8 cellular contexts compared by ENCODE assay signal in genomic region chr11:17351171-17351509, GRCh38. TPM values are rescaled to one million over a fixed set of nuclear protein-coding genes. Genes with fewer than 3 reads are reported as not detected.
A peak's percentile ranks its signal among the peaks of the same experiment; 100 is the strongest.
DNase-seq lines count a peak whose midpoint lies in the region; ATAC-seq and TF ChIP-seq lines count a peak whose summit lies in the region.

No MANE protein-coding gene starts in this region.

- intact Hi-C loops in heart left ventricle (cut with DNase I) (loop anchor here in 3 of 10 donors (2.0 to 10.0 kb wide), 5 partner anchors 74 to 144 kb away; partner anchors contain the start of genes NUCB2 (in 2 of the 3) and PIK3C2A (in 1 of the 3)), cardiac septum (cut with DNase I) (loop anchor here (5.0 kb wide), 2 partner anchors 74 to 119 kb away; partner anchors contain the start of gene NUCB2), upper lobe of right lung (cut with DNase I) (no loop called here)

- H4K91ac ChIP-seq in mesenchymal stem cell (ENCODE audit: low read length), result no peak overlapping the region

- H2BK5ac ChIP-seq in mesenchymal stem cell (ENCODE audit: low read depth, low read length, poor library complexity, severe bottlenecking), result no peak overlapping the region

- H3K9ac ChIP-seq in mesenchymal stem cell (ENCODE audit: low read length), result peak overlapping the region; percentile 94

- H3K9me3 ChIP-seq in heart left ventricle, result no peaks in the 10 kb centered on the region
- H3K9me3 ChIP-seq in mesenchymal stem cell (ENCODE audit: control insufficient read depth, low read length), result no peaks in the 10 kb centered on the region
- H3K9me3 ChIP-seq in upper lobe of right lung, result no peaks in the 10 kb centered on the region

- no peaks in the 10 kb centered on the region for H3K79me1 ChIP-seq in mesenchymal stem cell (replicated peaks; ENCODE audit: low read length, poor library complexity, severe bottlenecking)

- H3K27ac ChIP-seq in heart left ventricle, result peak overlapping the region in 3 of 12 donors; percentile 41 to 62 (median 43)
- H3K27ac ChIP-seq in mesenchymal stem cell (ENCODE audit: low read length, poor library complexity, severe bottlenecking), result no peak overlapping the region
- H3K27ac ChIP-seq in upper lobe of right lung, result no peak overlapping the region

- peak overlapping the region in 1 of 2 experiments; percentile 13 for H3K4ac ChIP-seq in mesenchymal stem cell (ENCODE audit: low read depth in 1 of 2, low read length in 2 of 2)

- H3K4me2 ChIP-seq in mesenchymal stem cell (ENCODE audit: low read length, poor library complexity, severe bottlenecking), result peak overlapping the region; percentile 96

- no peak overlapping the region for H3K23ac ChIP-seq in mesenchymal stem cell (ENCODE audit: low read length in 2 of 2)

- no peak overlapping the region for H2AK5ac ChIP-seq in mesenchymal stem cell (ENCODE audit: low read length, severe bottlenecking)

- H2BK120ac ChIP-seq in mesenchymal stem cell (ENCODE audit: low read depth, low read length), result no peak overlapping the region

- in situ Hi-C loops in astrocyte of the spinal cord (cut with HindIII; ENCODE audit: low sequenced_read_pairs), result no loop called here

- H3K4me3 ChIP-seq in heart left ventricle (peak overlapping the region in 11 of 12 donors; percentile 56 to 79 (median 71)), astrocyte of the spinal cord (ENCODE audit: low read depth, low read length) (peak overlapping the region; percentile 54), mesenchymal stem cell (ENCODE audit: insufficient read depth in 1 of 2, low read depth in 1 of 2, low read length in 2 of 2) (peak overlapping the region in 1 of 2 experiments; percentile 84), upper lobe of right lung (peak overlapping the region; percentile 69)

- TF ChIP-seq POLR2A in heart left ventricle (IDR thresholded peaks at IDR 0.05), result no peak

- DNase-seq in heart left ventricle, result no peak
- DNase-seq in cardiac septum (ENCODE audit: low spot score), result no peak
- DNase-seq in astrocyte of the spinal cord (ENCODE audit: low read depth, low spot score), result no peak
- no peak for DNase-seq in mesenchymal stem cell
- no peak for DNase-seq in upper lobe of right lung
- DNase-seq in stimulated activated naive CD4-positive, alpha-beta T cell treated with Interleukin-2 at 50 U/mL for 16 hours (lab: John Stamatoyannopoulos, UW), result no peak

- H3K36me3 ChIP-seq in heart left ventricle (no peaks in the 10 kb centered on the region), mesenchymal stem cell (ENCODE audit: control insufficient read depth in 1 of 2, insufficient read depth in 2 of 2, low read depth in 1 of 2, low read length in 2 of 2) (no peaks in the 10 kb centered on the region), upper lobe of right lung (no peaks in the 10 kb centered on the region)

- H4K8ac ChIP-seq in mesenchymal stem cell (ENCODE audit: low read length), result no peak overlapping the region

- no peak overlapping the region for H2BK15ac ChIP-seq in mesenchymal stem cell (ENCODE audit: low read depth, poor library complexity, severe bottlenecking)

- ATAC-seq in heart left ventricle (no peak), upper lobe of right lung (no peak), GM19452 (IDR thresholded peaks at IDR 0.05; ENCODE audit: unreplicated experiment) (no peak), HG02759 (IDR thresholded peaks at IDR 0.05; ENCODE audit: unreplicated experiment) (no peak)

- H3K27me3 ChIP-seq in heart left ventricle (no peaks in the 10 kb centered on the region), mesenchymal stem cell (ENCODE audit: control insufficient read depth in 1 of 2, insufficient read depth in 1 of 2, low read length in 2 of 2) (no peaks in the 10 kb centered on the region), upper lobe of right lung (no peaks in the 10 kb centered on the region)

- WGBS in heart left ventricle, 4 donors, result 27 to 34% (median 28%) methylated on average over 12 of the region's 12 CpGs
- WGBS in mesenchymal stem cell, result 35% methylated on average over 12 of the region's 12 CpGs

- H3K4me1 ChIP-seq in heart left ventricle (peaks cover 0 to 34% (median 13%) of the 10 kb centered on the region in 12 donors), mesenchymal stem cell (ENCODE audit: control insufficient read depth, insufficient read depth, low read depth, low read length) (peaks cover 10% of the 10 kb centered on the region), upper lobe of right lung (peaks cover 22% of the 10 kb centered on the region)

- TF ChIP-seq CTCF in heart left ventricle (IDR thresholded peaks at IDR 0.05), result peak in 2 of 12 donors; percentile 10 to 21
- TF ChIP-seq CTCF in astrocyte of the spinal cord (IDR thresholded peaks at IDR 0.05; ENCODE audit: low read depth, low read length), result no peak
- no peak for TF ChIP-seq CTCF in upper lobe of right lung (IDR thresholded peaks at IDR 0.05)

- H3K18ac ChIP-seq in mesenchymal stem cell (ENCODE audit: low read depth in 1 of 2, low read length in 2 of 2), result no peak overlapping the region

- H2BK12ac ChIP-seq in mesenchymal stem cell (ENCODE audit: low read length in 2 of 2), result no peak overlapping the region

- H2AFZ ChIP-seq in mesenchymal stem cell (ENCODE audit: low read depth, low read length), result no peak overlapping the region

- no peak overlapping the region for H3K14ac ChIP-seq in mesenchymal stem cell (ENCODE audit: low read length in 2 of 2)

RNA-seq across cellular contexts. Expression of gene NCR3LG1, which starts 0.5 kb away (rescaled TPM):
- total RNA-seq in heart left ventricle (1 to 10 TPM in 6 of 9 donors, under 1 TPM in 3; 0.70 to 4.0 (median 1.6) TPM), cardiac septum (2.0 TPM), upper lobe of right lung (5.6 TPM)
- polyA plus RNA-seq in heart left ventricle, result 1 to 10 TPM in 1 of 2 donors, under 1 TPM in 1; 0.27 to 1.3 TPM
- 9.6 TPM for polyA plus RNA-seq in mesenchymal stem cell (2013, experiment 1 of 2)
- polyA plus RNA-seq in mesenchymal stem cell (2013, experiment 2 of 2), result 9.0 TPM

RNA-seq across cellular contexts. Expression of gene KCNJ11, which starts 37.3 kb away (rescaled TPM):
- total RNA-seq in heart left ventricle (10 to 100 TPM; 11.5 to 32.4 (median 17.6) TPM), cardiac septum (9.8 TPM), upper lobe of right lung (6.3 TPM)
- polyA plus RNA-seq in heart left ventricle, result 10 to 100 TPM; 14.8 to 22.3 TPM
- polyA plus RNA-seq in mesenchymal stem cell (2013, experiment 1 of 2), result not detected
- not detected for polyA plus RNA-seq in mesenchymal stem cell (2013, experiment 2 of 2)
